ENCODE assay signal across 22 cellular contexts in the genomic region with DNA sequence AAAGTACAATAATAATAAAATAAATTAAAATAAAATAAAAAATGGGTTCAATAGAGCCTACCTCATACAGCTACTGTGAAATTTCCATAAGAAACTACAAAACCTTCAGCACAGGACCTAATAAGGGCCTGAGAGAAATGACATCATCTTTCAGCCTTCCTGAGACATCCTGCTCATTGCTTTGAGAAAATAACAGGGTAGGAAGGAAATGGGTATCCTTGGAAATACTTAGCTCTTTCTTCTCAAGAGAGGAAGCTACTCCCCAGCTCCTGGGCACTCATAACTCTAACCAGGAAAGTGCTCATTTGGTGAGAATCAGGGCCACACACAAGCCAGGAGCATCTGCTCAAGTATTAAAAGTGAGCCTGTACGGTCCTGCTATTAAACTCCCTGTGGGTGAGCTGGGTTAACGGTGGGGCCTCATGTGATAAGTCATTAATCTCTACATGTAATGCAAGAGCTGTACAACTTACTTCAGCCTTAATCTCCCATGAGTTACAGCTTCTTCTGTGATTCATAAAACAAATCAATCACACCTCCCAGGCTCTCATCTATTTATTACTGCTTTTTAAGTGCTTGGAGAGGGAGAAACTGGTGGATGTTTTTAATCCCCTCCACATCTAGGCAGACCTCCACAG.
"Had no signal": no experiment of that assay in that cellular context is flagged by ENCODE, and none has a peak within 500 bp of the region (broad histone marks: within the 10 kb centered on the region; RNA-seq: fewer than 3 reads in every experiment).

No MANE protein-coding gene starts in this region.

- DNase-seq: activated CD4-positive, alpha-beta T cell treated with anti-CD3 and anti-CD28 coated beads, Interleukin-2, amount 10 ng/mL, durations not matched to agents 7 days and 5 days; activated CD8-positive, alpha-beta memory T cell treated with anti-CD3 and anti-CD28 coated beads, Interleukin-2, amount 10 ng/mL, durations not matched to agents 7 days and 5 days; activated CD8-positive, alpha-beta T cell treated with anti-CD3 and anti-CD28 coated beads for 36 hours; activated gamma-delta T cell; activated naive CD4-positive, alpha-beta T cell treated with anti-CD3 and anti-CD28 coated beads, Interleukin-2, amount 50 U/mL, for 16 hours; activated naive CD8-positive, alpha-beta T cell treated with anti-CD3 and anti-CD28 coated beads, Interleukin-2, amount 50 U/mL, for 24 hours; activated T-cell treated with anti-CD3 and anti-CD28 coated beads for 4 hours; effector CD8-positive, alpha-beta T cell; gastrocnemius medialis; hippocampal formation; mesenchymal stem cell; mucosa of descending colon; retina; spleen; stimulated activated CD4-positive, alpha-beta T cell treated with anti-CD3 and anti-CD28 coated beads, Interleukin-4, amount 100 ng/mL, for 24 hours; stimulated activated naive CD4-positive, alpha-beta T cell treated with Interleukin-2 at 50 U/mL for 16 hours; upper lobe of left lung had no signal

- H3K27ac Mint-ChIP-seq: activated CD4-positive, alpha-beta T cell treated with anti-CD3 and anti-CD28 coated beads, Interleukin-2, amount 10 ng/mL, durations not matched to agents 7 days and 5 days; activated CD8-positive, alpha-beta memory T cell treated with anti-CD3 and anti-CD28 coated beads, Interleukin-2, amount 10 ng/mL, durations not matched to agents 7 days and 5 days; activated CD8-positive, alpha-beta T cell treated with anti-CD3 and anti-CD28 coated beads for 36 hours; activated naive CD8-positive, alpha-beta T cell treated with anti-CD3 and anti-CD28 coated beads, Interleukin-2, amount 50 U/mL, for 24 hours; brain; T-helper 1 cell treated with Interleukin-12 subunit alpha and Interleukin-12 subunit beta and Interleukin-4 antibody, amounts not matched to agents 30 μg/mL and 1 μg/mL, for 36 hours had no signal

- H3K9me3 ChIP-seq: esophagus muscularis mucosa, gastrocnemius medialis, mucosa of descending colon, spleen, thoracic aorta, upper lobe of left lung had no signal

- H3K4me3 Mint-ChIP-seq: activated CD4-positive, alpha-beta T cell treated with anti-CD3 and anti-CD28 coated beads, Interleukin-2, amount 10 ng/mL, durations not matched to agents 7 days and 5 days; activated CD8-positive, alpha-beta memory T cell treated with anti-CD3 and anti-CD28 coated beads, Interleukin-2, amount 10 ng/mL, durations not matched to agents 7 days and 5 days; activated CD8-positive, alpha-beta T cell treated with anti-CD3 and anti-CD28 coated beads for 36 hours; activated naive CD8-positive, alpha-beta T cell treated with anti-CD3 and anti-CD28 coated beads, Interleukin-2, amount 50 U/mL, for 24 hours; brain; neural crest cell; T-helper 1 cell treated with Interleukin-12 subunit alpha and Interleukin-12 subunit beta and Interleukin-4 antibody, amounts not matched to agents 30 μg/mL and 1 μg/mL, for 36 hours had no signal

- H3K27me3 Mint-ChIP-seq: activated CD4-positive, alpha-beta T cell treated with anti-CD3 and anti-CD28 coated beads, Interleukin-2, amount 10 ng/mL, durations not matched to agents 7 days and 5 days; activated CD8-positive, alpha-beta memory T cell treated with anti-CD3 and anti-CD28 coated beads, Interleukin-2, amount 10 ng/mL, durations not matched to agents 7 days and 5 days had no signal

- H3K4me1 Mint-ChIP-seq: activated CD4-positive, alpha-beta T cell treated with anti-CD3 and anti-CD28 coated beads, Interleukin-2, amount 10 ng/mL, durations not matched to agents 7 days and 5 days; activated CD8-positive, alpha-beta memory T cell treated with anti-CD3 and anti-CD28 coated beads, Interleukin-2, amount 10 ng/mL, durations not matched to agents 7 days and 5 days; activated naive CD8-positive, alpha-beta T cell treated with anti-CD3 and anti-CD28 coated beads, Interleukin-2, amount 50 U/mL, for 24 hours; brain; neural crest cell had no signal

- H3K9me3 Mint-ChIP-seq: activated CD4-positive, alpha-beta T cell treated with anti-CD3 and anti-CD28 coated beads, Interleukin-2, amount 10 ng/mL, durations not matched to agents 7 days and 5 days; activated CD8-positive, alpha-beta T cell treated with anti-CD3 and anti-CD28 coated beads for 36 hours; activated naive CD8-positive, alpha-beta T cell treated with anti-CD3 and anti-CD28 coated beads, Interleukin-2, amount 50 U/mL, for 24 hours; brain; neural crest cell; T-helper 1 cell treated with Interleukin-12 subunit alpha and Interleukin-12 subunit beta and Interleukin-4 antibody, amounts not matched to agents 30 μg/mL and 1 μg/mL, for 36 hours had no signal

- H3K36me3 ChIP-seq: esophagus muscularis mucosa, gastrocnemius medialis, spleen, thoracic aorta, upper lobe of left lung had no signal

- H3K27ac ChIP-seq: esophagus muscularis mucosa, gastrocnemius medialis, spleen, thoracic aorta, upper lobe of left lung had no signal

- H3K4me3 ChIP-seq: esophagus muscularis mucosa, gastrocnemius medialis, mucosa of descending colon, spleen, thoracic aorta, upper lobe of left lung had no signal

- H3K36me3 Mint-ChIP-seq: activated CD8-positive, alpha-beta memory T cell treated with anti-CD3 and anti-CD28 coated beads, Interleukin-2, amount 10 ng/mL, durations not matched to agents 7 days and 5 days; brain had no signal

- H3K27me3 ChIP-seq: esophagus muscularis mucosa, gastrocnemius medialis, spleen, upper lobe of left lung had no signal
